ENCODE assay signal across 20 cellular contexts in the genomic region with DNA sequence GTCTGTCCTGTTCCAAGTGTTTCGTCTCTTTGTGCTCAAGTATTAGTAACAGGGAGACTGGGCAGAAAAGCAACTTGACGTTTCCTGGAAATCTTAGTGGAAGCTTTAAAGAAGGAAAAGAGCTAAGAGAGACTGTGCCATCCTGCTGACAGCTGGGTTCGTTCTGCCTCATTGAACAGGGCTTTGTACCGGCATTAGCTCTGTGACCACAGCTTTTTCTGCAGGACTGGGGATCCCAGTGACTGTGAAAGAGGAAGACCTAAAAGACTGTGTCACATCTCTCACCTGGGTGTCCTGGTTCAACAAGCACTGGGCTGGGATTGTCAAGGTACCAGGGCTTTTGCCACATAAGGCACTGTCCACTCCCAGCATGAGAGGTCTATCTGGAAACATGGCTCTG.
DNase-seq lines count a peak whose midpoint lies in the region; ATAC-seq and TF ChIP-seq lines count a peak whose summit lies in the region.
"Had no signal": no experiment of that assay in that cellular context is flagged by ENCODE, and none has a peak within 500 bp of the region (broad histone marks: within the 10 kb centered on the region; RNA-seq: fewer than 3 reads in every experiment).

No MANE protein-coding gene starts in this region.

- H3K4me3 ChIP-seq in heart right ventricle, result no peak overlapping the region
- H3K4me3 ChIP-seq: left ventricle myocardium inferior had no signal

- H3K27ac ChIP-seq in heart right ventricle, result no peak overlapping the region
- H3K27ac ChIP-seq: epithelial cell of prostate, left ventricle myocardium inferior had no signal

- no peak for TF ChIP-seq CTCF in glutamatergic neuron (IDR thresholded peaks at IDR 0.05; ENCODE audit: partially characterized antibody, unreplicated experiment)
- no peak for TF ChIP-seq CTCF in heart right ventricle (IDR thresholded peaks at IDR 0.05)

- H3K4me3 Mint-ChIP-seq in glutamatergic neuron (ENCODE audit: unreplicated experiment), result no peak overlapping the region
- H3K4me3 Mint-ChIP-seq: activated T-helper 17 cell treated with anti-CD3 and anti-CD28 coated beads, Interleukin-2, amount 50 U/mL, for 72 hours; CD4-positive, alpha-beta memory T cell; stimulated activated naive CD8-positive, alpha-beta T cell treated with anti-CD3 and anti-CD28 coated beads, Interleukin-15, amount 100 ng/mL, for 72 hours; type B pancreatic cell had no signal

- WGBS in heart right ventricle, 2 donors, result 79 to 89% methylated on average over 4 of the region's 4 CpGs

- peaks cover 6% of the 10 kb centered on the region for H3K36me3 Mint-ChIP-seq in glutamatergic neuron (ENCODE audit: unreplicated experiment)
- H3K36me3 Mint-ChIP-seq: CD4-positive, alpha-beta memory T cell; type B pancreatic cell had no signal

- no peaks in the 10 kb centered on the region for H3K9me3 ChIP-seq in heart right ventricle
- H3K9me3 ChIP-seq: left ventricle myocardium inferior, SK-N-SH had no signal

- peaks cover 23% of the 10 kb centered on the region for H3K4me1 Mint-ChIP-seq in glutamatergic neuron (ENCODE audit: low read depth, unreplicated experiment)
- H3K4me1 Mint-ChIP-seq: activated T-helper 17 cell treated with anti-CD3 and anti-CD28 coated beads, Interleukin-2, amount 50 U/mL, for 72 hours; CD4-positive, alpha-beta memory T cell; stimulated activated naive CD8-positive, alpha-beta T cell treated with anti-CD3 and anti-CD28 coated beads, Interleukin-15, amount 100 ng/mL, for 72 hours had no signal

- no peaks in the 10 kb centered on the region for H3K27me3 Mint-ChIP-seq in glutamatergic neuron (ENCODE audit: unreplicated experiment)
- H3K27me3 Mint-ChIP-seq: stimulated activated naive CD8-positive, alpha-beta T cell treated with anti-CD3 and anti-CD28 coated beads, Interleukin-15, amount 100 ng/mL, for 72 hours had no signal

- ATAC-seq in GM18861 (IDR thresholded peaks at IDR 0.05; ENCODE audit: unreplicated experiment) (peak; percentile 73), heart right ventricle (no peak), HG03196 (IDR thresholded peaks at IDR 0.05; ENCODE audit: unreplicated experiment) (no peak)
- ATAC-seq: activated T-helper 17 cell treated with anti-CD3 and anti-CD28 coated beads, Interleukin-2, amount 50 U/mL, for 72 hours; HepG2; sciatic nerve; stimulated activated naive CD8-positive, alpha-beta T cell treated with anti-CD3 and anti-CD28 coated beads, Interleukin-15, amount 100 ng/mL, for 72 hours had no signal

- H3K27me3 ChIP-seq in heart right ventricle, result peaks cover 0 to 14% (median 4%) of the 10 kb centered on the region in 7 donors

- intact Hi-C loops in heart right ventricle (cut with DNase I), result no loop called here

- no peaks in the 10 kb centered on the region for H3K4me1 ChIP-seq in heart right ventricle
- H3K4me1 ChIP-seq: left ventricle myocardium inferior had no signal

- H3K27ac Mint-ChIP-seq in glutamatergic neuron (ENCODE audit: unreplicated experiment), result peak overlapping the region; percentile 29
- H3K27ac Mint-ChIP-seq: activated T-helper 17 cell treated with anti-CD3 and anti-CD28 coated beads, Interleukin-2, amount 50 U/mL, for 72 hours; stimulated activated naive CD8-positive, alpha-beta T cell treated with anti-CD3 and anti-CD28 coated beads, Interleukin-15, amount 100 ng/mL, for 72 hours; type B pancreatic cell had no signal

- H3K36me3 ChIP-seq in heart right ventricle, result no peaks in the 10 kb centered on the region
- H3K36me3 ChIP-seq: left ventricle myocardium inferior had no signal

- H3K9me3 Mint-ChIP-seq in glutamatergic neuron (ENCODE audit: unreplicated experiment), result no peaks in the 10 kb centered on the region
- H3K9me3 Mint-ChIP-seq: activated T-helper 17 cell treated with anti-CD3 and anti-CD28 coated beads, Interleukin-2, amount 50 U/mL, for 72 hours; CD4-positive, alpha-beta memory T cell; stimulated activated naive CD8-positive, alpha-beta T cell treated with anti-CD3 and anti-CD28 coated beads, Interleukin-15, amount 100 ng/mL, for 72 hours; type B pancreatic cell had no signal

- DNase-seq in COLO668 (lab: John Stamatoyannopoulos, UW; ENCODE audit: unreplicated experiment) (peak; percentile 75), NCI-H524 treated with DMSO at 0.1 percent for 48 hours (lab: John Stamatoyannopoulos, UW) (peak; percentile 71), glutamatergic neuron (peak; percentile 31), heart right ventricle (no peak), NCI-H774 (lab: John Stamatoyannopoulos, UW) (no peak), 8988T (no peak)
- DNase-seq: activated CD4-positive, alpha-beta T cell treated with anti-CD3 and anti-CD28 coated beads for 1 hour; CD4-positive, alpha-beta memory T cell; left ventricle myocardium inferior; NCI-H2029; SK-N-SH; stimulated activated naive CD8-positive, alpha-beta T cell treated with anti-CD3 and anti-CD28 coated beads, Interleukin-15, amount 100 ng/mL, for 72 hours; T-helper 9 cell had no signal

Comparison
In these comparisons a context has a peak if more than half of its experiments do, and no peak if none do; other contexts are left out.
1. DNase-seq: peak in COLO668 (single experiment), NCI-H524 treated with DMSO at 0.1 percent for 48 hours (single experiment) and glutamatergic neuron (single experiment); none in heart right ventricle (0 of 2), NCI-H774 (single experiment) and 8988T (single experiment).